In the genomic region with DNA sequence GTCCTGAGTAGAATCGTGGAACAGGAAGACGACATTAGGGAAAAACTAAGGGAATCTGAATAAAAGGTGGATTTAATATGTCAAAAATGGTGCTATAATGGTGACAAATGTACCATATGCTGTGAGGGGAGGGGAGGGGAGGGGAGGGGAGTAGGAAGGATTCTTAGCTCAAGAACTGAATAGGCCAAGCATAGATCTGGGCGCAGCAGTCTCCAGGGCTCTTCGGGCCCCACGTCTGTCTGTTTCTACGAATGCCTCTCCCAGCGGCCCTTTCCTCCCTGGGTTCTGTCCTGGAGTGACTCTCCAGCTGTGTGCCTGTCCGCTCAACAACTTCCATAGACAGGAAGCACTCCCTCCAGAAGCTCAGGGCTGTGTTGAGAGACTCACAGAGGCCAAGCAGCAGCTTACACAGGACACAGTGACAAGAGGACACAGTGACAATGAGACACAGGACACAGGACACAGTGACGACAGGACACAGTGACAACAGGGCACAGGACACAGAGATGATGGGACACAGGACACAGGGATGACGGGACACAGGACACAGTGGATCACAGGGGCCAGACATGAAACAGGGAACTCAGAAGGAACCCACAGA, we compare ENCODE assay signal across 15 cellular contexts. TPM values are rescaled to one million over a fixed set of nuclear protein-coding genes. Genes with fewer than 3 reads are reported as not detected.
DNase-seq lines count a peak whose midpoint lies in the region; ATAC-seq, FAIRE-seq and TF ChIP-seq lines count a peak whose summit lies in the region.
"Had no signal": no experiment of that assay in that cellular context is flagged by ENCODE, and none has a peak within 500 bp of the region (broad histone marks: within the 10 kb centered on the region; RNA-seq: fewer than 3 reads in every experiment).

No MANE protein-coding gene starts in this region.

- peak overlapping the region in 3 of 11 experiments; percentile 20 to 43 (median 21); a peak in 4 of 22 replicates for H3K9ac ChIP-seq in BLaER1 treated with 17β-estradiol and CSF1 and Interleukin-3, amounts not matched to agents 10 nM and 100 nM

- DNase-seq in HTR-8/SVneo (ENCODE audit: insufficient read length, low spot score) (no peak), mesenteric fat pad (ENCODE audit: low spot score) (peak; percentile 74), RPMI8226 (no peak), NCI-H1048 (lab: John Stamatoyannopoulos, UW) (no peak), NCI-H1105 treated with DMSO at 0.1 percent for 48 hours (lab: John Stamatoyannopoulos, UW) (no peak), RWPE1 (ENCODE audit: low spot score) (no peak)
- DNase-seq: cortex of kidney; KG1; NCI-H1930; NCI-H82; stimulated activated CD4-positive, alpha-beta T cell treated with anti-CD3 and anti-CD28 coated beads, Interleukin-4, amount 100 ng/mL, for 24 hours; stimulated activated naive B cell treated with anti-CD40 and anti-IgM and Interleukin-4, amounts not matched to agents 10 μg/mL and 1 μg/mL and 100 μg/mL, for 72 hours had no signal

- H3K9me3 ChIP-seq in BLaER1 treated with 17β-estradiol and CSF1 and Interleukin-3, amounts not matched to agents 10 nM and 100 nM (replicated peaks in 1 of 11): peaks cover 11 to 40% (median 23%) of the 10 kb centered on the region in 11 experiments
- H3K9me3 ChIP-seq: adrenal gland had no signal

- POLR2A ChIA-PET in RWPE1 (lab: Yijun Ruan, JAX; ENCODE audit: low non-redundant PET): no interaction called here

- CTCF ChIA-PET in RWPE1 (lab: Yijun Ruan, JAX): interaction anchor here (0.5 kb wide), 1 partner anchor 210 kb away, joined by 3 read pairs; no protein-coding TSS in a partner anchor

- FAIRE-seq in HTR-8/SVneo (lab: Jason Lieb, UNC): peak; percentile 9

- peak overlapping the region; percentile 43 to 60 (median 53) for H3K4me2 ChIP-seq in BLaER1 treated with 17β-estradiol and CSF1 and Interleukin-3, amounts not matched to agents 10 nM and 100 nM

- no peaks in the 10 kb centered on the region for H3K27me3 ChIP-seq in BLaER1 treated with 17β-estradiol and CSF1 and Interleukin-3, amounts not matched to agents 10 nM and 100 nM
- H3K27me3 ChIP-seq: adrenal gland had no signal

- H4K20me1 ChIP-seq in BLaER1 treated with 17β-estradiol and CSF1 and Interleukin-3, amounts not matched to agents 10 nM and 100 nM: no peaks in the 10 kb centered on the region

- peak overlapping the region in 8 of 11 experiments; percentile 5 to 54 (median 30); a peak in 9 of 22 replicates for H3K27ac ChIP-seq in BLaER1 treated with 17β-estradiol and CSF1 and Interleukin-3, amounts not matched to agents 10 nM and 100 nM
- H3K27ac ChIP-seq in RWPE1: no peak overlapping the region

- peak; percentile 20 for ATAC-seq in esophagus mucosa
- ATAC-seq: stimulated activated naive B cell treated with anti-CD40 and anti-IgM and Interleukin-4, amounts not matched to agents 10 μg/mL and 1 μg/mL and 100 μg/mL, for 72 hours had no signal

- H3K4me1 ChIP-seq in BLaER1 treated with 17β-estradiol and CSF1 and Interleukin-3, amounts not matched to agents 10 nM and 100 nM: peaks cover 43 to 67% (median 52%) of the 10 kb centered on the region in 10 experiments
- H3K4me1 ChIP-seq: adrenal gland had no signal

- no peak overlapping the region for H3K4me3 ChIP-seq in BLaER1 treated with 17β-estradiol and CSF1 and Interleukin-3, amounts not matched to agents 10 nM and 100 nM
- H3K4me3 ChIP-seq: adrenal gland had no signal

- TF ChIP-seq CTCF in RWPE1 (conservative IDR thresholded peaks at IDR 0.05; ENCODE audit: low read depth): no peak

- no peaks in the 10 kb centered on the region for H3K36me3 ChIP-seq in BLaER1 treated with 17β-estradiol and CSF1 and Interleukin-3, amounts not matched to agents 10 nM and 100 nM
- H3K36me3 ChIP-seq: adrenal gland had no signal

RNA-seq across cellular contexts. Expression of a gene that starts 42.4 kb away (rescaled TPM):
- total RNA-seq in esophagus mucosa (106 TPM), mesenteric fat pad (124 TPM)
